16 cellular contexts compared by ENCODE assay signal in the genomic region with DNA sequence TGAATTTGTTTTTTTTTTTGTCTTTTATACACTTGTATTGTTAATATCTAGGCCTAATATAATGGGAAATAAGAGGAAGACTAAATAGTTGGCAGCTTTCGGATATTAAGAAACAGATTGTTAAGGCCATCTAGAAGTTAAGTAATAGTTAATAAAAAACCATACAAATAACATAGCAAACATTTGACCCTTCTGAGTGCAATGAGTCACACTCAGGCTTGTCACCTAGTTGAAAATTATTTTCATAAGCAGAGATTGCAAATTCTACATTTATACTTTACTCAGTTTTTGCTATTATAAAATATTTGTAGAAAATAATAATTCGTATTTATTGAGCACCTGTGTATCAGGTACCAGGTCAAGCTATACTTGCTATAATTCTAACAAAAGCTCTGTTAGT. TPM values are rescaled to one million over a fixed set of nuclear protein-coding genes. Genes with fewer than 3 reads are reported as not detected.
DNase-seq lines count a peak whose midpoint lies in the region; ATAC-seq and TF ChIP-seq lines count a peak whose summit lies in the region.
"Had no signal": no experiment of that assay in that cellular context is flagged by ENCODE, and none has a peak within 500 bp of the region (broad histone marks: within the 10 kb centered on the region; RNA-seq: fewer than 3 reads in every experiment).

No MANE protein-coding gene starts in this region.

- H3K4me1 Mint-ChIP-seq in Calu3 (ENCODE audit: low read depth, unreplicated experiment) (peaks cover 19% of the 10 kb centered on the region), immature natural killer cell (peaks cover 22 to 35% of the 10 kb centered on the region in 2 donors)

- H3K36me3 ChIP-seq in ACC112 (ENCODE audit: insufficient read depth, low read length) (no peaks in the 10 kb centered on the region; the same call in 1 of the 2 replicates), SK-N-MC (ENCODE audit: insufficient read depth, low read length) (peaks cover 44% of the 10 kb centered on the region), iPS-18a (ENCODE audit: control insufficient read depth, low read depth, low read length) (peaks cover 27% of the 10 kb centered on the region), MG63 (peaks cover 23% of the 10 kb centered on the region), uterus (no peaks in the 10 kb centered on the region)
- H3K36me3 ChIP-seq: thoracic aorta had no signal

- H3K27me3 ChIP-seq in ACC112 (ENCODE audit: insufficient read depth, low read length): no peaks in the 10 kb centered on the region
- no peaks in the 10 kb centered on the region for H3K27me3 ChIP-seq in iPS-18a (ENCODE audit: control insufficient read depth, insufficient read depth, low read length)
- no peaks in the 10 kb centered on the region for H3K27me3 ChIP-seq in MG63
- H3K27me3 ChIP-seq in uterus: no peaks in the 10 kb centered on the region
- H3K27me3 ChIP-seq: BLaER1 treated with 17β-estradiol and CSF1 and Interleukin-3, amounts not matched to agents 10 nM and 100 nM had no signal

- H3K27ac ChIP-seq in ACC112 (ENCODE audit: low read depth, low read length) (no peak overlapping the region), SK-N-MC (no peak overlapping the region), iPS-18a (ENCODE audit: low read length) (no peak overlapping the region), uterus (no peak overlapping the region)
- H3K27ac ChIP-seq: BLaER1 treated with 17β-estradiol and CSF1 and Interleukin-3, amounts not matched to agents 10 nM and 100 nM; thoracic aorta had no signal

- intact Hi-C loops in Calu3 (cut with micrococcal nuclease; ENCODE audit: unreplicated experiment) (loop anchor here (5.0 kb wide), 2 partner anchors 49 to 89 kb away; a partner anchor contains a TSS), uterus (cut with DNase I; ENCODE audit: low total_unique reads) (no loop called here)

- H3K36me3 Mint-ChIP-seq in Calu3 (ENCODE audit: insufficient read depth, unreplicated experiment): peaks cover 31% of the 10 kb centered on the region
- peaks cover 4 to 10% (median 5%) of the 10 kb centered on the region in 3 donors for H3K36me3 Mint-ChIP-seq in immature natural killer cell

- no peak for TF ChIP-seq POLR2A in uterus (IDR thresholded peaks at IDR 0.05)

- CTCF ChIA-PET in Calu3 (lab: Charles Lee): interaction anchor here (0.6 to 1.0 kb wide), 2 partner anchors 9 to 1883 kb away, joined by 3 to 4 read pairs; no protein-coding TSS in a partner anchor

- ATAC-seq in HG03442 (IDR thresholded peaks at IDR 0.05; ENCODE audit: unreplicated experiment): no peak
- ATAC-seq: activated CD4-positive, CD25-positive, alpha-beta regulatory T cell treated with anti-CD3 and anti-CD28 coated beads, Interleukin-2, amount 50 U/mL, for 24 hours; T-helper 17 cell had no signal

- DNase-seq in Calu3: no peak
- no peak for DNase-seq in SK-N-MC (ENCODE audit: low read depth, low spot score)
- no peak for DNase-seq in immature natural killer cell
- no peak for DNase-seq in MG63
- DNase-seq in uterus: no peak
- DNase-seq: mesenchymal stem cell; NCI-H2029 treated with DMSO at 0.1 percent for 48 hours; nucleus accumbens; stimulated activated CD4-positive, alpha-beta T cell treated with anti-CD3 and anti-CD28 coated beads, Interleukin-2, amount 100 ng/mL, for 48 hours; T-helper 17 cell had no signal

- H3K4me3 Mint-ChIP-seq in Calu3 (ENCODE audit: low read depth, unreplicated experiment) (peak overlapping the region; percentile 88), immature natural killer cell (no peak overlapping the region)

- H3K9me3 Mint-ChIP-seq in Calu3 (ENCODE audit: low read depth, unreplicated experiment) (no peaks in the 10 kb centered on the region), immature natural killer cell (no peaks in the 10 kb centered on the region)

- no peaks in the 10 kb centered on the region for H3K9me3 ChIP-seq in SK-N-MC (ENCODE audit: low read depth, low read length)
- H3K9me3 ChIP-seq in iPS-18a (ENCODE audit: control insufficient read depth, low read depth, low read length): no peaks in the 10 kb centered on the region
- no peaks in the 10 kb centered on the region for H3K9me3 ChIP-seq in MG63
- no peaks in the 10 kb centered on the region for H3K9me3 ChIP-seq in uterus
- H3K9me3 ChIP-seq: BLaER1 treated with 17β-estradiol and CSF1 and Interleukin-3, amounts not matched to agents 10 nM and 100 nM; thoracic aorta had no signal

- no TSS peak for BruUV-seq in Calu3 (replicated peaks; lab: Mats Ljungman, UMichigan)

- H3K27ac Mint-ChIP-seq in Calu3 (ENCODE audit: unreplicated experiment) (peak overlapping the region; percentile 93), immature natural killer cell (no peak overlapping the region)

- H3K9ac ChIP-seq in SK-N-MC (ENCODE audit: insufficient read length): no peak overlapping the region
- H3K9ac ChIP-seq in iPS-18a (ENCODE audit: low read length): no peak overlapping the region

- no peak overlapping the region for H2AFZ ChIP-seq in ACC112 (ENCODE audit: low read length, unreplicated experiment)

- H3K4me3 ChIP-seq in ACC112 (ENCODE audit: low read depth, low read length) (peak overlapping the region; percentile 99; the same call in 1 of the 2 replicates), SK-N-MC (peak overlapping the region; percentile 95; the same call in 1 of the 2 replicates), iPS-18a (ENCODE audit: low read length) (peak overlapping the region; percentile 99), MG63 (no peak overlapping the region), uterus (no peak overlapping the region)
- H3K4me3 ChIP-seq: thoracic aorta had no signal

- H3K4me1 ChIP-seq in ACC112 (ENCODE audit: control insufficient read depth, insufficient read depth, low read length, unreplicated experiment): peaks cover 16% of the 10 kb centered on the region
- peaks cover 3% of the 10 kb centered on the region for H3K4me1 ChIP-seq in iPS-18a (ENCODE audit: control insufficient read depth, low read depth, low read length)
- H3K4me1 ChIP-seq in uterus: no peaks in the 10 kb centered on the region

- H3K27me3 Mint-ChIP-seq in Calu3 (ENCODE audit: unreplicated experiment) (no peaks in the 10 kb centered on the region), immature natural killer cell (ENCODE audit: low read depth in 3 of 3) (peaks cover 0 to 6% (median 2%) of the 10 kb centered on the region in 3 donors)
- H3K27me3 Mint-ChIP-seq: T-helper 17 cell had no signal

- peaks cover 66% of the 10 kb centered on the region for H3K79me2 ChIP-seq in ACC112 (ENCODE audit: control insufficient read depth, insufficient read depth, low read length, unreplicated experiment)

- no peak for TF ChIP-seq CTCF in Calu3 (IDR thresholded peaks at IDR 0.05; ENCODE audit: unreplicated experiment)
- no peak for TF ChIP-seq CTCF in uterus (IDR thresholded peaks at IDR 0.05)

RNA-seq across cellular contexts. Expression of a gene that starts 2.4 kb away (rescaled TPM):
- total RNA-seq in Calu3 (2022): 35.9 and 38.5 TPM in 2 replicates
- polyA plus RNA-seq in immature natural killer cell: 1 to 10 TPM; 2.4 to 6.1 (median 5.0) TPM
- total RNA-seq in MG63 (2014; rRNA removed; shearing (Covaris generic); ENCODE audit: low replicate concordance): 25.7 and 31.1 TPM in 2 replicates
- 10 to 100 TPM in 2 of 4 donors, 1 to 10 TPM in 2; 5.9 to 32.8 (median 19.0) TPM for total RNA-seq in uterus

RNA-seq across cellular contexts. Expression of a gene that starts 48.1 kb away (rescaled TPM):
- total RNA-seq in Calu3 (2022): 1.6 and 2.7 TPM in 2 replicates
- 1 to 10 TPM in 1 of 3 donors, under 1 TPM in 1, not detected in 1; 0.91 to 1.3 TPM for polyA plus RNA-seq in immature natural killer cell
- total RNA-seq in MG63 (2014; rRNA removed; shearing (Covaris generic); ENCODE audit: low replicate concordance): 0.69 and 0.86 TPM in 2 replicates
- total RNA-seq in uterus: 10 to 100 TPM in 1 of 4 donors, 1 to 10 TPM in 2, under 1 TPM in 1; 0.29 to 12.4 (median 3.3) TPM

Comparison
In these comparisons a context has a peak if more than half of its experiments do, and no peak if none do; other contexts are left out.
1. H3K4me3 ChIP-seq: peak in ACC112 (single experiment), SK-N-MC (single experiment) and iPS-18a (single experiment); none in MG63 (single experiment) and uterus (0 of 2).